ENCODE assay signal across 3 cellular contexts in the genomic region with DNA sequence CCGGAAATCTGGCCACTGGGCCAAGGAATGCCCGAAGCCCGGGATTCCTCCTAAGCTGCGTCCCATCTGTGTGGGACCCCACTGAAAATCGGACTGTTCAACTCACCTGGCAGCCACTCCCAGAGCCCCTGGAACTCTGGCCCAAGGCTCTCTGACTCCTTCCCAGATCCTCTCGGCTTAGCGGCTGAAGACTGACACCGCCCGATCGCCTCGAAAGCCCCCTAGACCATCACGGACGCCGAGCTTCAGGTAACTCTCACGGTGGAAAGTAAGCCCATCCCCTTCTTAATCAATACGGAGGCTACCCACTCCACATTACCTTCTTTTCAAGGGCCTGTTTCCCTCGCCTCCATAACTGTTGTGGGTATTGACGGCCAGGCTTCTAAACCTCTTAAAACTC. TPM values are rescaled to one million over a fixed set of nuclear protein-coding genes. Genes with fewer than 3 reads are reported as not detected.
"Had no signal": no experiment of that assay in that cellular context is flagged by ENCODE, and none has a peak within 500 bp of the region (broad histone marks: within the 10 kb centered on the region; RNA-seq: fewer than 3 reads in every experiment).

No MANE protein-coding gene starts in this region.

RNA-seq across cellular contexts. Expression of a gene that starts 51.4 kb away (rescaled TPM):
- total RNA-seq: activated B cell treated with CpG ODN at 0.5 μM for 24 hours; activated CD8-positive, alpha-beta T cell treated with anti-CD3 and anti-CD28 coated beads for 36 hours; endothelial cell of umbilical vein had no signal
- polyA plus RNA-seq: endothelial cell of umbilical vein had no signal
